In genomic region chr9:136671646-136672430, GRCh38 we compare ENCODE assay signal across 1 cellular context.
A peak's percentile ranks its signal among the peaks of the same experiment; 100 is the strongest.
TF ChIP-seq lines count a peak whose summit lies in the region.

No MANE protein-coding gene starts in this region.

TF ChIP-seq in HEK293, 187 proteins besides CTCF, POLR2A, EP300 and RAD21 (continued from another document):
- TF ChIP-seq ZBTB17 (tag by site-specific recombination; IDR thresholded peaks at IDR 0.05), result no peak
- TF ChIP-seq, protein P1, sequence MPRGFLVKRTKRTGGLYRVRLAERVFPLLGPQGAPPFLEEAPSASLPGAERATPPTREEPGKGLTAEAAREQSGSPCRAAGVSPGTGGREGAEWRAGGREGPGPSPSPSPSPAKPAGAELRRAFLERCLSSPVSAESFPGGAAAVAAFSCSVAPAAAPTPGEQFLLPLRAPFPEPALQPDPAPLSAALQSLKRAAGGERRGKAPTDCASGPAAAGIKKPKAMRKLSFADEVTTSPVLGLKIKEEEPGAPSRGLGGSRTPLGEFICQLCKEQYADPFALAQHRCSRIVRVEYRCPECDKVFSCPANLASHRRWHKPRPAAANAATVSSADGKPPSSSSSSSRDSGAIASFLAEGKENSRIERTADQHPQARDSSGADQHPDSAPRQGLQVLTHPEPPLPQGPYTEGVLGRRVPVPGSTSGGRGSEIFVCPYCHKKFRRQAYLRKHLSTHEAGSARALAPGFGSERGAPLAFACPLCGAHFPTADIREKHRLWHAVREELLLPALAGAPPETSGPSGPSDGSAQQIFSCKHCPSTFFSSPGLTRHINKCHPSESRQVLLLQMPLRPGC (tag by site-specific recombination; IDR thresholded peaks at IDR 0.05), result no peak
- TF ChIP-seq ZNF248 (tag by site-specific recombination; IDR thresholded peaks at IDR 0.05), result no peak
- TF ChIP-seq ZNF157 (tag by site-specific recombination; IDR thresholded peaks at IDR 0.05), result no peak
- TF ChIP-seq, protein P2, sequence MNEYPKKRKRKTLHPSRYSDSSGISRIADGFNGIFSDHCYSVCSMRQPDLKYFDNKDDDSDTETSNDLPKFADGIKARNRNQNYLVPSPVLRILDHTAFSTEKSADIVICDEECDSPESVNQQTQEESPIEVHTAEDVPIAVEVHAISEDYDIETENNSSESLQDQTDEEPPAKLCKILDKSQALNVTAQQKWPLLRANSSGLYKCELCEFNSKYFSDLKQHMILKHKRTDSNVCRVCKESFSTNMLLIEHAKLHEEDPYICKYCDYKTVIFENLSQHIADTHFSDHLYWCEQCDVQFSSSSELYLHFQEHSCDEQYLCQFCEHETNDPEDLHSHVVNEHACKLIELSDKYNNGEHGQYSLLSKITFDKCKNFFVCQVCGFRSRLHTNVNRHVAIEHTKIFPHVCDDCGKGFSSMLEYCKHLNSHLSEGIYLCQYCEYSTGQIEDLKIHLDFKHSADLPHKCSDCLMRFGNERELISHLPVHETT (tag by site-specific recombination; IDR thresholded peaks at IDR 0.05), result no peak
- peak; percentile 29; the same call in 1 of the 2 replicates for TF ChIP-seq ZNF654 (tag by site-specific recombination; IDR thresholded peaks at IDR 0.05; ENCODE audit: low read depth)
- TF ChIP-seq ZNF645 (tag by site-specific recombination; IDR thresholded peaks at IDR 0.05), result no peak
- TF ChIP-seq ZNF423 (tag by site-specific recombination; IDR thresholded peaks at IDR 0.05), result no peak
- no peak for TF ChIP-seq ZNF837 (tag by site-specific recombination; IDR thresholded peaks at IDR 0.05)
- TF ChIP-seq, protein P3, sequence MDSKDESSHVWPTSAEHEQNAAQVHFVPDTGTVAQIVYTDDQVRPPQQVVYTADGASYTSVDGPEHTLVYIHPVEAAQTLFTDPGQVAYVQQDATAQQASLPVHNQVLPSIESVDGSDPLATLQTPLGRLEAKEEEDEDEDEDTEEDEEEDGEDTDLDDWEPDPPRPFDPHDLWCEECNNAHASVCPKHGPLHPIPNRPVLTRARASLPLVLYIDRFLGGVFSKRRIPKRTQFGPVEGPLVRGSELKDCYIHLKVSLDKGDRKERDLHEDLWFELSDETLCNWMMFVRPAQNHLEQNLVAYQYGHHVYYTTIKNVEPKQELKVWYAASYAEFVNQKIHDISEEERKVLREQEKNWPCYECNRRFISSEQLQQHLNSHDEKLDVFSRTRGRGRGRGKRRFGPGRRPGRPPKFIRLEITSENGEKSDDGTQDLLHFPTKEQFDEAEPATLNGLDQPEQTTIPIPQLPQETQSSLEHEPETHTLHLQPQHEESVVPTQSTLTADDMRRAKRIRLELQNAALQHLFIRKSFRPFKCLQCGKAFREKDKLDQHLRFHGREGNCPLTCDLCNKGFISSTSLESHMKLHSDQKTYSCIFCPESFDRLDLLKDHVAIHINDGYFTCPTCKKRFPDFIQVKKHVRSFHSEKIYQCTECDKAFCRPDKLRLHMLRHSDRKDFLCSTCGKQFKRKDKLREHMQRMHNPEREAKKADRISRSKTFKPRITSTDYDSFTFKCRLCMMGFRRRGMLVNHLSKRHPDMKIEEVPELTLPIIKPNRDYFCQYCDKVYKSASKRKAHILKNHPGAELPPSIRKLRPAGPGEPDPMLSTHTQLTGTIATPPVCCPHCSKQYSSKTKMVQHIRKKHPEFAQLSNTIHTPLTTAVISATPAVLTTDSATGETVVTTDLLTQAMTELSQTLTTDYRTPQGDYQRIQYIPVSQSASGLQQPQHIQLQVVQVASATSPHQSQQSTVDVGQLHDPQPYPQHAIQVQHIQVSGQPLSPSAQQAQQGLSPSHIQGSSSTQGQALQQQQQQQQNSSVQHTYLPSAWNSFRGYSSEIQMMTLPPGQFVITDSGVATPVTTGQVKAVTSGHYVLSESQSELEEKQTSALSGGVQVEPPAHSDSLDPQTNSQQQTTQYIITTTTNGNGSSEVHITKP (tag by site-specific recombination; IDR thresholded peaks at IDR 0.05), result no peak
- TF ChIP-seq, protein P4, sequence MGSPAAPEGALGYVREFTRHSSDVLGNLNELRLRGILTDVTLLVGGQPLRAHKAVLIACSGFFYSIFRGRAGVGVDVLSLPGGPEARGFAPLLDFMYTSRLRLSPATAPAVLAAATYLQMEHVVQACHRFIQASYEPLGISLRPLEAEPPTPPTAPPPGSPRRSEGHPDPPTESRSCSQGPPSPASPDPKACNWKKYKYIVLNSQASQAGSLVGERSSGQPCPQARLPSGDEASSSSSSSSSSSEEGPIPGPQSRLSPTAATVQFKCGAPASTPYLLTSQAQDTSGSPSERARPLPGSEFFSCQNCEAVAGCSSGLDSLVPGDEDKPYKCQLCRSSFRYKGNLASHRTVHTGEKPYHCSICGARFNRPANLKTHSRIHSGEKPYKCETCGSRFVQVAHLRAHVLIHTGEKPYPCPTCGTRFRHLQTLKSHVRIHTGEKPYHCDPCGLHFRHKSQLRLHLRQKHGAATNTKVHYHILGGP (tag by site-specific recombination; IDR thresholded peaks at IDR 0.05), result no peak
- TF ChIP-seq ZNF175 (tag by site-specific recombination; IDR thresholded peaks at IDR 0.05), result no peak
- TF ChIP-seq, protein P5, sequence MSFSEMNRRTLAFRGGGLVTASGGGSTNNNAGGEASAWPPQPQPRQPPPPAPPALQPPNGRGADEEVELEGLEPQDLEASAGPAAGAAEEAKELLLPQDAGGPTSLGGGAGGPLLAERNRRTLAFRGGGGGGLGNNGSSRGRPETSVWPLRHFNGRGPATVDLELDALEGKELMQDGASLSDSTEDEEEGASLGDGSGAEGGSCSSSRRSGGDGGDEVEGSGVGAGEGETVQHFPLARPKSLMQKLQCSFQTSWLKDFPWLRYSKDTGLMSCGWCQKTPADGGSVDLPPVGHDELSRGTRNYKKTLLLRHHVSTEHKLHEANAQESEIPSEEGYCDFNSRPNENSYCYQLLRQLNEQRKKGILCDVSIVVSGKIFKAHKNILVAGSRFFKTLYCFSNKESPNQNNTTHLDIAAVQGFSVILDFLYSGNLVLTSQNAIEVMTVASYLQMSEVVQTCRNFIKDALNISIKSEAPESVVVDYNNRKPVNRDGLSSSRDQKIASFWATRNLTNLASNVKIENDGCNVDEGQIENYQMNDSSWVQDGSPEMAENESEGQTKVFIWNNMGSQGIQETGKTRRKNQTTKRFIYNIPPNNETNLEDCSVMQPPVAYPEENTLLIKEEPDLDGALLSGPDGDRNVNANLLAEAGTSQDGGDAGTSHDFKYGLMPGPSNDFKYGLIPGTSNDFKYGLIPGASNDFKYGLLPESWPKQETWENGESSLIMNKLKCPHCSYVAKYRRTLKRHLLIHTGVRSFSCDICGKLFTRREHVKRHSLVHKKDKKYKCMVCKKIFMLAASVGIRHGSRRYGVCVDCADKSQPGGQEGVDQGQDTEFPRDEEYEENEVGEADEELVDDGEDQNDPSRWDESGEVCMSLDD (tag by site-specific recombination; IDR thresholded peaks at IDR 0.05), result peak; percentile 58; the same call in 1 of the 2 replicates
- TF ChIP-seq KLF1 (tag by site-specific recombination; IDR thresholded peaks at IDR 0.05), result 0 out of 2 replicates have a peak, but pooled peaks have one; percentile 11
- TF ChIP-seq, protein P6, sequence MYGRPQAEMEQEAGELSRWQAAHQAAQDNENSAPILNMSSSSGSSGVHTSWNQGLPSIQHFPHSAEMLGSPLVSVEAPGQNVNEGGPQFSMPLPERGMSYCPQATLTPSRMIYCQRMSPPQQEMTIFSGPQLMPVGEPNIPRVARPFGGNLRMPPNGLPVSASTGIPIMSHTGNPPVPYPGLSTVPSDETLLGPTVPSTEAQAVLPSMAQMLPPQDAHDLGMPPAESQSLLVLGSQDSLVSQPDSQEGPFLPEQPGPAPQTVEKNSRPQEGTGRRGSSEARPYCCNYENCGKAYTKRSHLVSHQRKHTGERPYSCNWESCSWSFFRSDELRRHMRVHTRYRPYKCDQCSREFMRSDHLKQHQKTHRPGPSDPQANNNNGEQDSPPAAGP (tag by site-specific recombination; IDR thresholded peaks at IDR 0.05), result no peak
- no peak for TF ChIP-seq GLI2 (tag by site-specific recombination; IDR thresholded peaks at IDR 0.05; ENCODE audit: borderline replicate concordance, low read depth)
- no peak for TF ChIP-seq ATF2 (tag by site-specific recombination; IDR thresholded peaks at IDR 0.05; ENCODE audit: low read depth)
- TF ChIP-seq, protein P7, sequence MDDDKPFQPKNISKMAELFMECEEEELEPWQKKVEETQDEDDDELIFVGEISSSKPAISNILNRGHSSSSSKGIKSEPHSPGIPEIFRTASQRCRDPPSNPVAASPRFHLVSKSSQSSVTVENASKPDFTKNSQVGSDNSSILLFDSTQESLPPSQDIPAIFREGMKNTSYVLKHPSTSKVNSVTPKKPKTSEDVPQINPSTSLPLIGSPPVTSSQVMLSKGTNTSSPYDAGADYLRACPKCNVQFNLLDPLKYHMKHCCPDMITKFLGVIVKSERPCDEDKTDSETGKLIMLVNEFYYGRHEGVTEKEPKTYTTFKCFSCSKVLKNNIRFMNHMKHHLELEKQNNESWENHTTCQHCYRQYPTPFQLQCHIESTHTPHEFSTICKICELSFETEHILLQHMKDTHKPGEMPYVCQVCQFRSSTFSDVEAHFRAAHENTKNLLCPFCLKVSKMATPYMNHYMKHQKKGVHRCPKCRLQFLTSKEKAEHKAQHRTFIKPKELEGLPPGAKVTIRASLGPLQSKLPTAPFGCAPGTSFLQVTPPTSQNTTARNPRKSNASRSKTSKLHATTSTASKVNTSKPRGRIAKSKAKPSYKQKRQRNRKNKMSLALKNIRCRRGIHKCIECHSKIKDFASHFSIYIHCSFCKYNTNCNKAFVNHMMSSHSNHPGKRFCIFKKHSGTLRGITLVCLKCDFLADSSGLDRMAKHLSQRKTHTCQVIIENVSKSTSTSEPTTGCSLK (tag by site-specific recombination; IDR thresholded peaks at IDR 0.05), result no peak
